In genomic region chr11:111157571-111157970, GRCh38 we compare ENCODE assay signal across 21 cellular contexts.
DNase-seq lines count a peak whose midpoint lies in the region; ATAC-seq and TF ChIP-seq lines count a peak whose summit lies in the region.
"Had no signal": no experiment of that assay in that cellular context is flagged by ENCODE, and none has a peak within 500 bp of the region (broad histone marks: within the 10 kb centered on the region; RNA-seq: fewer than 3 reads in every experiment).

No MANE protein-coding gene starts in this region.

- no peak overlapping the region for H3K4me2 ChIP-seq in smooth muscle cell
- H3K4me2 ChIP-seq: BLaER1, GM23338 had no signal

- H3K27me3 ChIP-seq in Caco-2 (replicated peaks; ENCODE audit: control insufficient read depth, insufficient read depth, low read length) (peaks cover 3% of the 10 kb centered on the region; the same call in 1 of the 2 replicates), lung (ENCODE audit: control insufficient read depth, insufficient read depth) (no peaks in the 10 kb centered on the region), smooth muscle cell (ENCODE audit: low read depth) (no peaks in the 10 kb centered on the region), lower lobe of right lung (ENCODE audit: low read depth) (no peaks in the 10 kb centered on the region)
- H3K27me3 ChIP-seq: BLaER1 had no signal

- H3K9ac ChIP-seq in smooth muscle cell (ENCODE audit: low read depth): no peak overlapping the region
- H3K9ac ChIP-seq: BLaER1 had no signal

- H3K9me3 Mint-ChIP-seq in Caco-2 (ENCODE audit: unreplicated experiment): no peaks in the 10 kb centered on the region
- H3K9me3 Mint-ChIP-seq in activated T-cell treated with anti-CD3 and anti-CD28 coated beads, Interleukin-2, amount 50 U/mL, for 24 hours: no peaks in the 10 kb centered on the region
- H3K9me3 Mint-ChIP-seq in type B pancreatic cell: no peaks in the 10 kb centered on the region
- H3K9me3 Mint-ChIP-seq: CD8-positive, alpha-beta memory T cell; GM23338; HFFc6 had no signal

- TF ChIP-seq CTCF in Caco-2 (IDR thresholded peaks at IDR 0.05; ENCODE audit: insufficient read depth in 1 of 2, low read depth in 1 of 2, low read length in 1 of 2, severe bottlenecking in 1 of 2, unreplicated experiment in 1 of 2) (no peak), fibroblast of villous mesenchyme (IDR thresholded peaks at IDR 0.05; ENCODE audit: insufficient read depth, low read depth, low read length) (no peak), lung (IDR thresholded peaks at IDR 0.05; ENCODE audit: control extremely low read depth, extremely low read depth) (no peak), smooth muscle cell (IDR thresholded peaks at IDR 0.05; ENCODE audit: borderline replicate concordance, insufficient read depth, poor library complexity, severe bottlenecking) (no peak), lower lobe of right lung (IDR thresholded peaks at IDR 0.05) (no peak), type B pancreatic cell (conservative IDR thresholded peaks at IDR 0.05) (no peak)

- BruUV-seq in Caco-2 (replicated peaks; lab: Mats Ljungman, UMichigan): no TSS peak

- no peaks in the 10 kb centered on the region for H3K4me1 Mint-ChIP-seq in Caco-2 (ENCODE audit: low read depth, unreplicated experiment)
- H3K4me1 Mint-ChIP-seq in activated T-cell treated with anti-CD3 and anti-CD28 coated beads, Interleukin-2, amount 50 U/mL, for 24 hours (ENCODE audit: low read depth): no peaks in the 10 kb centered on the region
- no peaks in the 10 kb centered on the region for H3K4me1 Mint-ChIP-seq in type B pancreatic cell (ENCODE audit: unreplicated experiment)
- H3K4me1 Mint-ChIP-seq: CD4-positive, CD25-positive, alpha-beta regulatory T cell; CD8-positive, alpha-beta memory T cell had no signal

- H2AFZ ChIP-seq in smooth muscle cell (ENCODE audit: low read depth): peak overlapping the region; percentile 67
- H2AFZ ChIP-seq: GM23338 had no signal

- WGBS in lung, 2 donors: 89 to 94% methylated on average over 11 of the region's 11 CpGs
- WGBS in smooth muscle cell (ENCODE audit: low lambda C conversion rate): 64% methylated on average over 11 of the region's 11 CpGs

- ATAC-seq in lung (ENCODE audit: insufficient read depth, low FRiP score): no peak
- ATAC-seq in HG03457 (IDR thresholded peaks at IDR 0.05; ENCODE audit: unreplicated experiment): no peak
- ATAC-seq in lower lobe of right lung: no peak
- ATAC-seq: GM23338 had no signal

- H3K4me1 ChIP-seq in Caco-2 (no peaks in the 10 kb centered on the region), lung (ENCODE audit: control insufficient read depth in 2 of 2, insufficient read depth in 2 of 2, low read length in 2 of 2) (no peaks in the 10 kb centered on the region), smooth muscle cell (ENCODE audit: low read depth) (no peaks in the 10 kb centered on the region), lower lobe of right lung (no peaks in the 10 kb centered on the region)
- H3K4me1 ChIP-seq: BLaER1, HAP-1 had no signal

- H3K4me3 Mint-ChIP-seq in Caco-2 (ENCODE audit: unreplicated experiment) (no peak overlapping the region), type B pancreatic cell (no peak overlapping the region)
- no peak overlapping the region for H3K4me3 Mint-ChIP-seq in activated T-cell treated with anti-CD3 and anti-CD28 coated beads, Interleukin-2, amount 50 U/mL, for 24 hours
- H3K4me3 Mint-ChIP-seq: B cell; CD4-positive, CD25-positive, alpha-beta regulatory T cell; CD8-positive, alpha-beta memory T cell; GM23338; HFFc6 had no signal

- intact Hi-C loops in Caco-2 (cut with micrococcal nuclease; ENCODE audit: unreplicated experiment): no loop called here
- intact Hi-C loops in lower lobe of right lung (cut with DNase I): no loop called here

- 0 out of 2 replicates have a peak, but pooled peaks cover 3% of the 10 kb centered on the region for H3K9me3 ChIP-seq in Caco-2
- H3K9me3 ChIP-seq in lung (ENCODE audit: control insufficient read depth in 2 of 2, insufficient read depth in 1 of 2, low read length in 1 of 2): no peaks in the 10 kb centered on the region
- H3K9me3 ChIP-seq in smooth muscle cell (replicated peaks; ENCODE audit: low read depth): no peaks in the 10 kb centered on the region
- no peaks in the 10 kb centered on the region for H3K9me3 ChIP-seq in lower lobe of right lung
- H3K9me3 ChIP-seq: BLaER1, HAP-1 had no signal

- H3K36me3 ChIP-seq in Caco-2 (ENCODE audit: control insufficient read depth, insufficient read depth, low read length) (no peaks in the 10 kb centered on the region), lung (ENCODE audit: control insufficient read depth in 2 of 2, insufficient read depth in 2 of 2, low read length in 2 of 2) (no peaks in the 10 kb centered on the region), smooth muscle cell (ENCODE audit: low read depth) (no peaks in the 10 kb centered on the region), lower lobe of right lung (no peaks in the 10 kb centered on the region)
- H3K36me3 ChIP-seq: BLaER1, HAP-1 had no signal

- peak; percentile 19 to 55 for DNase-seq in Caco-2
- peak; percentile 8 for DNase-seq in fibroblast of villous mesenchyme (ENCODE audit: low read depth)
- DNase-seq in lung (ENCODE audit: low spot score): no peak
- DNase-seq in smooth muscle cell (lab: John Stamatoyannopoulos, UW; ENCODE audit: unreplicated experiment): no peak
- DNase-seq in lower lobe of right lung: no peak
- DNase-seq in activated T-cell treated with anti-CD3 and anti-CD28 coated beads, Interleukin-2, amount 50 U/mL, for 24 hours: no peak
- DNase-seq in type B pancreatic cell (ENCODE audit: extremely low spot score, unreplicated experiment): no peak
- DNase-seq: Calu3; CD4-positive, CD25-positive, alpha-beta regulatory T cell; CD8-positive, alpha-beta memory T cell; DMS53; DMS79 treated with DMSO at 0.1 percent for 48 hours; GF-D8; HFFc6 had no signal

- H4K20me1 ChIP-seq in smooth muscle cell (ENCODE audit: low read depth): no peaks in the 10 kb centered on the region
- H4K20me1 ChIP-seq: BLaER1 had no signal

- H3K27me3 Mint-ChIP-seq in Caco-2 (ENCODE audit: insufficient read depth, unreplicated experiment) (peaks cover 30% of the 10 kb centered on the region), type B pancreatic cell (no peaks in the 10 kb centered on the region)
- H3K27me3 Mint-ChIP-seq in activated T-cell treated with anti-CD3 and anti-CD28 coated beads, Interleukin-2, amount 50 U/mL, for 24 hours: peaks cover 12% of the 10 kb centered on the region
- H3K27me3 Mint-ChIP-seq: B cell had no signal

- H3K4me3 ChIP-seq in Caco-2 (ENCODE audit: low read depth, low read length): no peak overlapping the region
- H3K4me3 ChIP-seq in fibroblast of villous mesenchyme (ENCODE audit: low read depth, low read length): no peak overlapping the region
- H3K4me3 ChIP-seq in lung: peak overlapping the region; percentile 13
- no peak overlapping the region for H3K4me3 ChIP-seq in smooth muscle cell
- H3K4me3 ChIP-seq in lower lobe of right lung: no peak overlapping the region
- H3K4me3 ChIP-seq: BLaER1, GM23338, HAP-1 had no signal

- no peaks in the 10 kb centered on the region for H3K79me2 ChIP-seq in smooth muscle cell (ENCODE audit: low read depth)

- no peaks in the 10 kb centered on the region for H3F3A ChIP-seq in smooth muscle cell (ENCODE audit: low read depth)

- H3K27ac ChIP-seq in lung (ENCODE audit: low read depth in 1 of 2, low read length in 1 of 2) (no peak overlapping the region), smooth muscle cell (ENCODE audit: low read depth) (no peak overlapping the region), lower lobe of right lung (no peak overlapping the region)
- H3K27ac ChIP-seq: 22Rv1, BLaER1, C4-2B had no signal

- CTCF ChIA-PET in Caco-2 (lab: Charles Lee): no interaction called here

- H3K27ac Mint-ChIP-seq in Caco-2 (ENCODE audit: unreplicated experiment) (no peak overlapping the region), type B pancreatic cell (no peak overlapping the region)
- H3K27ac Mint-ChIP-seq in activated T-cell treated with anti-CD3 and anti-CD28 coated beads, Interleukin-2, amount 50 U/mL, for 24 hours: no peak overlapping the region
- H3K27ac Mint-ChIP-seq: B cell; CD4-positive, CD25-positive, alpha-beta regulatory T cell; CD8-positive, alpha-beta memory T cell; GM23338; HFFc6 had no signal

- no peaks in the 10 kb centered on the region for H3K36me3 Mint-ChIP-seq in Caco-2 (ENCODE audit: insufficient read depth, unreplicated experiment)
- H3K36me3 Mint-ChIP-seq in activated T-cell treated with anti-CD3 and anti-CD28 coated beads, Interleukin-2, amount 50 U/mL, for 24 hours (ENCODE audit: low read depth): no peaks in the 10 kb centered on the region
- H3K36me3 Mint-ChIP-seq in type B pancreatic cell: no peaks in the 10 kb centered on the region
- H3K36me3 Mint-ChIP-seq: CD4-positive, CD25-positive, alpha-beta regulatory T cell; CD8-positive, alpha-beta memory T cell had no signal

- POLR2A ChIA-PET in Caco-2 (lab: Charles Lee): no interaction called here

Comparison
In these comparisons a context has a peak if more than half of its experiments do, and no peak if none do; other contexts are left out.
1. DNase-seq: peak in Caco-2 (2 of 2) and fibroblast of villous mesenchyme (single experiment); none in lung (single experiment), smooth muscle cell (single experiment), lower lobe of right lung (single experiment), activated T-cell treated with anti-CD3 and anti-CD28 coated beads, Interleukin-2, amount 50 U/mL, for 24 hours (single experiment) and type B pancreatic cell (single experiment).